In the genomic region with DNA sequence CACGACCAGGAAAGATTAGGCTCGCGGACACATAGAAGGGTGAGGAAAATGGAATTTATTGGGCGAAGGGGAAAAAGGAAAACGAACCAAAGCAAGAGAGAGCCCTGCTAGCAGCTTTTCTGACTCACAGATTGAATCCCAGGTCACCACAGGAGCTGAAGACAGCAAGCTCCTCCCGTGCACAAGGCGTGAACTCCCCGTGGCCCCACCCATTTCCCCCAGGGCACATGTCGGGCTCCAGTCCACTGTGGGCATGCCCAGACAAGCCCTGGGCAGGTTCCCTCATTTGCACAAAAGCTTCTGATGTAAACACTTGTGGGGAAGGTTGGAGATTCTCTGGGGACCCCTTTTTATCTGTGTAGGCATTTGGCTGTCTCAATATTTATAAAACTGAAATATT, we compare ENCODE assay signal across 8 cellular contexts.
DNase-seq lines count a peak whose midpoint lies in the region; ATAC-seq, FAIRE-seq and TF ChIP-seq lines count a peak whose summit lies in the region.

No MANE protein-coding gene starts in this region.

- TF ChIP-seq CTCF in GM12864 (IDR thresholded peaks at IDR 0.05; ENCODE audit: low read depth, low read length, missing control alignments) (no peak), ascending aorta (IDR thresholded peaks at IDR 0.05) (no peak), kidney (IDR thresholded peaks at IDR 0.05; ENCODE audit: borderline replicate concordance, extremely low read depth, insufficient read depth) (no peak)

- H3K36me3 ChIP-seq in ascending aorta (no peaks in the 10 kb centered on the region), kidney (ENCODE audit: control insufficient read depth in 1 of 2, insufficient read depth in 2 of 2, low read length in 2 of 2) (no peaks in the 10 kb centered on the region)

- peaks cover 7 to 49% of the 10 kb centered on the region in 2 donors for H3K4me1 ChIP-seq in ascending aorta
- H3K4me1 ChIP-seq in kidney (ENCODE audit: control insufficient read depth in 1 of 2, insufficient read depth in 1 of 2, low read depth in 1 of 2, low read length in 2 of 2): peaks cover 5 to 12% of the 10 kb centered on the region in 2 donors

- FAIRE-seq in kidney (lab: Jason Lieb, UNC): no peak

- H3K27ac ChIP-seq in ascending aorta (peak overlapping the region; percentile 72 to 78), kidney (ENCODE audit: low read depth in 2 of 2, low read length in 2 of 2) (peak overlapping the region in 1 of 2 donors; percentile 35)

- H3K27me3 ChIP-seq in ascending aorta: no peaks in the 10 kb centered on the region

- no peaks in the 10 kb centered on the region for H3K9me3 ChIP-seq in ascending aorta
- H3K9me3 ChIP-seq in kidney (ENCODE audit: control insufficient read depth in 1 of 2, low read length in 2 of 2): no peaks in the 10 kb centered on the region

- intact Hi-C loops in ascending aorta (cut with DNase I) (no loop called here), kidney (cut with DNase I) (no loop called here)

- no peak overlapping the region for H3K9ac ChIP-seq in kidney (ENCODE audit: low read length in 2 of 2)

- H3K4me3 ChIP-seq in GM12864 (ENCODE audit: low read depth, low read length) (no peak overlapping the region), ascending aorta (peak overlapping the region; percentile 39 to 41), kidney (ENCODE audit: low read length in 2 of 2) (peak overlapping the region; percentile 39 to 48)

- no peak for ATAC-seq in HG02840 (IDR thresholded peaks at IDR 0.05; ENCODE audit: low FRiP score, unreplicated experiment)

- DNase-seq in GM12864 (ENCODE audit: low read depth): peak; percentile 8
- DNase-seq in HCEC 1CT: peak; percentile 7
- DNase-seq in NCI-H2081 treated with DMSO at 0.1 percent for 48 hours (lab: John Stamatoyannopoulos, UW): peak; percentile 11
- DNase-seq in ascending aorta (ENCODE audit: low spot score in 2 of 2): peak; percentile 37 to 88
- DNase-seq in kidney: peak; percentile 79
- no peak for DNase-seq in activated CD4-positive, CD25-positive, alpha-beta regulatory T cell (lab: John Stamatoyannopoulos, UW)
- no peak for DNase-seq in midbrain (lab: John Stamatoyannopoulos, UW)

Comparison
In these comparisons a context has a peak if more than half of its experiments do, and no peak if none do; other contexts are left out.
1. DNase-seq: peak in GM12864 (single experiment), HCEC 1CT (single experiment), NCI-H2081 treated with DMSO at 0.1 percent for 48 hours (single experiment), ascending aorta (2 of 2) and kidney (single experiment); none in activated CD4-positive, CD25-positive, alpha-beta regulatory T cell (0 of 4) and midbrain (single experiment).